Comparison of ENCODE assay signal across 23 cellular contexts in genomic region chr22:49487950-49488349, GRCh38.
A peak's percentile ranks its signal among the peaks of the same experiment; 100 is the strongest.
DNase-seq lines count a peak whose midpoint lies in the region; ATAC-seq and TF ChIP-seq lines count a peak whose summit lies in the region.
"Had no signal": no experiment of that assay in that cellular context is flagged by ENCODE, and none has a peak within 500 bp of the region (broad histone marks: within the 10 kb centered on the region; RNA-seq: fewer than 3 reads in every experiment).

No MANE protein-coding gene starts in this region.

- ATAC-seq in body of pancreas = peak; percentile 47
- peak; percentile 32 for ATAC-seq in left lung
- ATAC-seq: A549; activated naive CD4-positive, alpha-beta T cell treated with anti-CD3 and anti-CD28 coated beads, Interleukin-2, amount 50 U/mL, for 72 hours; activated T-cell treated with anti-CD3 and anti-CD28 coated beads, Interleukin-2, amount 50 U/mL, for 4 hours had no signal

- intact Hi-C loops in body of pancreas (cut with DNase I) = no loop called here
- intact Hi-C loops in left lung (cut with DNase I) = no loop called here
- intact Hi-C loops in esophagus squamous epithelium (cut with DNase I) = no loop called here

- in situ Hi-C loops in ACHN (cut with HindIII; ENCODE audit: low pct_ligation_motif_present, low pct_unique_long_range_greater_than_20kb, low sequenced_read_pairs) = no loop called here

- H3K9me3 ChIP-seq in body of pancreas = no peaks in the 10 kb centered on the region
- H3K9me3 ChIP-seq in left lung = no peaks in the 10 kb centered on the region
- no peaks in the 10 kb centered on the region for H3K9me3 ChIP-seq in osteoblast (ENCODE audit: low read depth, low read length)
- H3K9me3 ChIP-seq in esophagus squamous epithelium = no peaks in the 10 kb centered on the region
- H3K9me3 ChIP-seq: A549, transverse colon had no signal

- 20 to 25% methylated on average over 8 to 11 of the region's 11 CpGs for WGBS in body of pancreas, 2 donors
- WGBS in esophagus squamous epithelium, 2 donors = 37 to 42% methylated on average over 4 to 5 of the region's 11 CpGs

- TF ChIP-seq POLR2A in body of pancreas (IDR thresholded peaks at IDR 0.05) = no peak
- TF ChIP-seq POLR2A in esophagus squamous epithelium (IDR thresholded peaks at IDR 0.05) = no peak

- H2AFZ ChIP-seq in osteoblast (ENCODE audit: low read length) = no peak overlapping the region

- no peaks in the 10 kb centered on the region for H4K20me1 ChIP-seq in osteoblast (ENCODE audit: insufficient read depth, low read length)

- H3K36me3 ChIP-seq in body of pancreas (replicated peaks in 1 of 2; ENCODE audit: insufficient read depth in 1 of 2, low read depth in 2 of 2) (no peaks in the 10 kb centered on the region), left lung (no peaks in the 10 kb centered on the region), osteoblast (ENCODE audit: insufficient read depth, low read length) (no peaks in the 10 kb centered on the region), esophagus squamous epithelium (no peaks in the 10 kb centered on the region)
- H3K36me3 ChIP-seq: transverse colon, WERI-Rb-1 had no signal

- H3K27ac ChIP-seq in body of pancreas (no peak overlapping the region), left lung (no peak overlapping the region), osteoblast (ENCODE audit: low read depth, low read length) (no peak overlapping the region), esophagus squamous epithelium (peak overlapping the region in 2 of 4 donors; percentile 2 to 12)
- H3K27ac ChIP-seq: A549, KMS-11, transverse colon, WERI-Rb-1 had no signal

- no peak overlapping the region for H3K4me2 ChIP-seq in osteoblast (ENCODE audit: insufficient read depth, low read length)
- H3K4me2 ChIP-seq: A549, KMS-11 had no signal

- no peaks in the 10 kb centered on the region for H3K79me2 ChIP-seq in osteoblast (ENCODE audit: insufficient read depth, low read length)

- TF ChIP-seq CTCF in body of pancreas (IDR thresholded peaks at IDR 0.05) = no peak
- TF ChIP-seq CTCF in left lung (IDR thresholded peaks at IDR 0.05) = no peak
- no peak for TF ChIP-seq CTCF in osteoblast (IDR thresholded peaks at IDR 0.05; ENCODE audit: extremely low read depth, low read depth, low read length)
- TF ChIP-seq CTCF in esophagus squamous epithelium (IDR thresholded peaks at IDR 0.05) = no peak

- H3K4me1 ChIP-seq in body of pancreas = no peaks in the 10 kb centered on the region
- no peaks in the 10 kb centered on the region for H3K4me1 ChIP-seq in left lung
- no peaks in the 10 kb centered on the region for H3K4me1 ChIP-seq in osteoblast (ENCODE audit: insufficient read depth, low read length)
- H3K4me1 ChIP-seq in esophagus squamous epithelium = no peaks in the 10 kb centered on the region
- H3K4me1 ChIP-seq: A549, transverse colon had no signal

- DNase-seq in ACHN (peak; percentile 47), HK-2 (ENCODE audit: unreplicated experiment) (peak; percentile 30), body of pancreas (peak in 2 of 4 donors; percentile 19 to 29), left lung (no peak), osteoblast (ENCODE audit: insufficient read length, low spot score, missing footprints) (no peak), esophagus squamous epithelium (lab: John Stamatoyannopoulos, UW) (no peak), superior temporal gyrus (ENCODE audit: extremely low spot score) (no peak)
- DNase-seq in stimulated activated CD4-positive, alpha-beta T cell treated with anti-CD3 and anti-CD28 coated beads, Interleukin-15, amount 100 ng/mL, for 24 hours = no peak
- DNase-seq: activated CD4-positive, alpha-beta memory T cell treated with anti-CD3 and anti-CD28 coated beads, Interleukin-2, amount 10 ng/mL, durations not matched to agents 7 days and 5 days; activated T-cell treated with anti-CD3 and anti-CD28 coated beads, Interleukin-2, amount 50 U/mL, for 4 hours; C1 segment of cervical spinal cord; GDM1; NCI-H1417; NCI-H2171; NCI-H526 treated with DMSO at 0.1 percent for 48 hours; SIG-M5; stimulated activated CD4-positive, alpha-beta T cell treated with anti-CD3 and anti-CD28 coated beads, Interleukin-2, amount 100 ng/mL, for 24 hours; stimulated activated naive CD4-positive, alpha-beta T cell treated with Interleukin-2 at 50 U/mL for 16 hours; transverse colon; WERI-Rb-1 had no signal

- H3K4me3 ChIP-seq in body of pancreas (no peak overlapping the region), left lung (no peak overlapping the region), osteoblast (ENCODE audit: insufficient read depth, low read length) (no peak overlapping the region), esophagus squamous epithelium (no peak overlapping the region)
- H3K4me3 ChIP-seq: A549, transverse colon had no signal

- H3K27me3 ChIP-seq in body of pancreas (no peaks in the 10 kb centered on the region), left lung (peaks cover 0 to 17% of the 10 kb centered on the region in 2 donors), osteoblast (ENCODE audit: insufficient read depth, low read length) (no peaks in the 10 kb centered on the region), esophagus squamous epithelium (peaks cover 0 to 23% (median 0%) of the 10 kb centered on the region in 4 donors)

Comparison
In these comparisons a context has a peak if more than half of its experiments do, and no peak if none do; other contexts are left out.
1. DNase-seq: peak in ACHN (single experiment) and HK-2 (single experiment); none in left lung (0 of 2), osteoblast (single experiment), stimulated activated CD4-positive, alpha-beta T cell treated with anti-CD3 and anti-CD28 coated beads, Interleukin-15, amount 100 ng/mL, for 24 hours (single experiment), esophagus squamous epithelium (single experiment) and superior temporal gyrus (single experiment).